Comparison of ENCODE assay signal across 1 cellular context in the genomic region with DNA sequence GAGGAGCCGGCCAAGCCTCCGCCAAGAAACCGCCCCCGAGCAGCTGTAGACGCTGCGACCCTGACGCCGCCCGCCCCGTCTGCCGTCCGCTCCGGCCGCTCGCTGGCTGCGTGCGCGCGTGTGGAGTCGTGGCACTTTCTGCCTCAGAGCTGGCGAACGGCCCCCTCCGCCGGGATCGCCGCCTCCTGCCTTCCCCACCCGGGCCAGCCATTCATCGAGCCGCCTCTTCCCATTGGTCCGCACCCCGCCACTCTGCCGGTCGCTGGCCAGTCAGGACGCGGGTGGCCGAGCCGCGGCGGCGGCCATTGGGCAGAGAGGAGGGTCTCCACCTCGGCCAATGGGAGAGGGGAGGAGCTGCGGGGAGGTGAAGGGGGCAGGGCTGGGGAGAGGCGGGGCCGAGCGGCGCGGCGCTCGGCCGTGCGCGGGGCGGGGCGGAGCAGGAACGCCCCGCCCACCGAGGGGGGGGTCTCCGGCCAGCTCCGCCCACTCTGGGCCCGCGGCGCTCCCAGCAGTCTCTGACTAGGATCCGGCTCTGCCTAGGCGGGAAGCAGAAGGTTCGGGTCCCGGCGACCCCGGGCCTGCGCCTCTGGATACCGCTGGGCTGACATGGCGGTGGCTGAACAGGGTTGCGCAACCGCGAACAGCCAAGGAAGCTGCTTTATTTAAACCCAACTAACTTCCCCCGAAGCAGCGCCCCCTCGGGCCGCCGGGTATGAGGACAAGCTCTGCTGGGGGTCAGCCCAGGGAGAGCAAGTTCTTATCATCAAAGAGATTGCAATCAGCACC.
TF ChIP-seq lines count a peak whose summit lies in the region.

A gene with protein sequence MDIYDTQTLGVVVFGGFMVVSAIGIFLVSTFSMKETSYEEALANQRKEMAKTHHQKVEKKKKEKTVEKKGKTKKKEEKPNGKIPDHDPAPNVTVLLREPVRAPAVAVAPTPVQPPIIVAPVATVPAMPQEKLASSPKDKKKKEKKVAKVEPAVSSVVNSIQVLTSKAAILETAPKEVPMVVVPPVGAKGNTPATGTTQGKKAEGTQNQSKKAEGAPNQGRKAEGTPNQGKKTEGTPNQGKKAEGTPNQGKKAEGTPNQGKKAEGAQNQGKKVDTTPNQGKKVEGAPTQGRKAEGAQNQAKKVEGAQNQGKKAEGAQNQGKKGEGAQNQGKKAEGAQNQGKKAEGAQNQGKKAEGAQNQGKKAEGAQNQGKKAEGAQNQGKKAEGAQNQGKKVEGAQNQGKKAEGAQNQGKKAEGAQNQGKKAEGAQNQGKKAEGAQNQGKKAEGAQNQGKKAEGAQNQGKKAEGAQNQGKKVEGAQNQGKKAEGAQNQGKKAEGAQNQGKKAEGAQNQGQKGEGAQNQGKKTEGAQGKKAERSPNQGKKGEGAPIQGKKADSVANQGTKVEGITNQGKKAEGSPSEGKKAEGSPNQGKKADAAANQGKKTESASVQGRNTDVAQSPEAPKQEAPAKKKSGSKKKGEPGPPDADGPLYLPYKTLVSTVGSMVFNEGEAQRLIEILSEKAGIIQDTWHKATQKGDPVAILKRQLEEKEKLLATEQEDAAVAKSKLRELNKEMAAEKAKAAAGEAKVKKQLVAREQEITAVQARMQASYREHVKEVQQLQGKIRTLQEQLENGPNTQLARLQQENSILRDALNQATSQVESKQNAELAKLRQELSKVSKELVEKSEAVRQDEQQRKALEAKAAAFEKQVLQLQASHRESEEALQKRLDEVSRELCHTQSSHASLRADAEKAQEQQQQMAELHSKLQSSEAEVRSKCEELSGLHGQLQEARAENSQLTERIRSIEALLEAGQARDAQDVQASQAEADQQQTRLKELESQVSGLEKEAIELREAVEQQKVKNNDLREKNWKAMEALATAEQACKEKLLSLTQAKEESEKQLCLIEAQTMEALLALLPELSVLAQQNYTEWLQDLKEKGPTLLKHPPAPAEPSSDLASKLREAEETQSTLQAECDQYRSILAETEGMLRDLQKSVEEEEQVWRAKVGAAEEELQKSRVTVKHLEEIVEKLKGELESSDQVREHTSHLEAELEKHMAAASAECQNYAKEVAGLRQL (N-terminal part only) (minus strand): TSS at position 140 of the 786 bp plus-strand sequence. CDS start 21,735 bp downstream, outside the sequence.

TF ChIP-seq in K562, 482 proteins besides CTCF, POLR2A, EP300 and RAD21 (continued from another document and continues in another):
- TF ChIP-seq CHD7 (IDR thresholded peaks at IDR 0.05; ENCODE audit: low read depth, low read length) (no peak), ZNF583 (CRISPR knock-in tag; IDR thresholded peaks at IDR 0.05) (no peak), TRIM25 (IDR thresholded peaks at IDR 0.05; ENCODE audit: borderline replicate concordance) (no peak), HMGN3 (IDR thresholded peaks at IDR 0.05; ENCODE audit: borderline replicate concordance, extremely low read depth, insufficient read length, low read depth, low read length) (peak; percentile 59), NRF1 (conservative IDR thresholded peaks at IDR 0.05 in 1 of 2, IDR thresholded peaks at IDR 0.05 in 1 of 2) (peak; percentile 89), PHB (CRISPR knock-in tag; IDR thresholded peaks at IDR 0.05) (no peak), STAT5B (CRISPR knock-in tag; IDR thresholded peaks at IDR 0.05) (no peak), KLF1 (tag; IDR thresholded peaks at IDR 0.05) (no peak), HDAC8 (tag; IDR thresholded peaks at IDR 0.05) (no peak), NEUROD1 (IDR thresholded peaks at IDR 0.05; ENCODE audit: borderline replicate concordance, low read depth, low read length, partially characterized antibody) (peak; percentile 97), L3MBTL2 (IDR thresholded peaks at IDR 0.05) (0 out of 2 replicates have a peak, but pooled peaks have one; percentile 23), OTX1 (CRISPR knock-in tag; IDR thresholded peaks at IDR 0.05) (no peak), SIN3B (IDR thresholded peaks at IDR 0.05; ENCODE audit: low read depth) (no peak), GATAD2B (IDR thresholded peaks at IDR 0.05; ENCODE audit: borderline replicate concordance) (0 out of 2 replicates have a peak, but pooled peaks have one; percentile 30), HDAC6 (IDR thresholded peaks at IDR 0.05; ENCODE audit: low read depth, low read length) (no peak), NR4A1 (CRISPR knock-in tag; IDR thresholded peaks at IDR 0.05) (no peak), NR4A1 (tag; IDR thresholded peaks at IDR 0.05) (no peak), ZNF764 (CRISPR knock-in tag; IDR thresholded peaks at IDR 0.05; ENCODE audit: low read depth) (no peak), NFIC (IDR thresholded peaks at IDR 0.05) (peak; percentile 52), HOXB6 (CRISPR knock-in tag; IDR thresholded peaks at IDR 0.05; ENCODE audit: borderline replicate concordance) (no peak), PHTF2 (CRISPR knock-in tag; IDR thresholded peaks at IDR 0.05) (no peak), ZNF124 (CRISPR knock-in tag; IDR thresholded peaks at IDR 0.05) (no peak), THRA (IDR thresholded peaks at IDR 0.05) (no peak), GABPA (tag; conservative IDR thresholded peaks at IDR 0.05; ENCODE audit: low read depth) (peak; percentile 39; the same call in 1 of the 2 replicates), ZC3H11A (IDR thresholded peaks at IDR 0.05; ENCODE audit: low read depth, low read length) (no peak)
- TF ChIP-seq, protein P1, sequence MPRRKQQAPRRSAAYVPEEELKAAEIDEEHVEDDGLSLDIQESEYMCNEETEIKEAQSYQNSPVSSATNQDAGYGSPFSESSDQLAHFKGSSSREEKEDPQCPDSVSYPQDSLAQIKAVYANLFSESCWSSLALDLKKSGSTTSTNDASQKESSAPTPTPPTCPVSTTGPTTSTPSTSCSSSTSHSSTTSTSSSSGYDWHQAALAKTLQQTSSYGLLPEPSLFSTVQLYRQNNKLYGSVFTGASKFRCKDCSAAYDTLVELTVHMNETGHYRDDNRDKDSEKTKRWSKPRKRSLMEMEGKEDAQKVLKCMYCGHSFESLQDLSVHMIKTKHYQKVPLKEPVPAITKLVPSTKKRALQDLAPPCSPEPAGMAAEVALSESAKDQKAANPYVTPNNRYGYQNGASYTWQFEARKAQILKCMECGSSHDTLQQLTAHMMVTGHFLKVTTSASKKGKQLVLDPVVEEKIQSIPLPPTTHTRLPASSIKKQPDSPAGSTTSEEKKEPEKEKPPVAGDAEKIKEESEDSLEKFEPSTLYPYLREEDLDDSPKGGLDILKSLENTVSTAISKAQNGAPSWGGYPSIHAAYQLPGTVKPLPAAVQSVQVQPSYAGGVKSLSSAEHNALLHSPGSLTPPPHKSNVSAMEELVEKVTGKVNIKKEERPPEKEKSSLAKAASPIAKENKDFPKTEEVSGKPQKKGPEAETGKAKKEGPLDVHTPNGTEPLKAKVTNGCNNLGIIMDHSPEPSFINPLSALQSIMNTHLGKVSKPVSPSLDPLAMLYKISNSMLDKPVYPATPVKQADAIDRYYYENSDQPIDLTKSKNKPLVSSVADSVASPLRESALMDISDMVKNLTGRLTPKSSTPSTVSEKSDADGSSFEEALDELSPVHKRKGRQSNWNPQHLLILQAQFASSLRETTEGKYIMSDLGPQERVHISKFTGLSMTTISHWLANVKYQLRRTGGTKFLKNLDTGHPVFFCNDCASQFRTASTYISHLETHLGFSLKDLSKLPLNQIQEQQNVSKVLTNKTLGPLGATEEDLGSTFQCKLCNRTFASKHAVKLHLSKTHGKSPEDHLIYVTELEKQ (CRISPR knock-in tag; IDR thresholded peaks at IDR 0.05) = no peak
- TF ChIP-seq, protein P2, sequence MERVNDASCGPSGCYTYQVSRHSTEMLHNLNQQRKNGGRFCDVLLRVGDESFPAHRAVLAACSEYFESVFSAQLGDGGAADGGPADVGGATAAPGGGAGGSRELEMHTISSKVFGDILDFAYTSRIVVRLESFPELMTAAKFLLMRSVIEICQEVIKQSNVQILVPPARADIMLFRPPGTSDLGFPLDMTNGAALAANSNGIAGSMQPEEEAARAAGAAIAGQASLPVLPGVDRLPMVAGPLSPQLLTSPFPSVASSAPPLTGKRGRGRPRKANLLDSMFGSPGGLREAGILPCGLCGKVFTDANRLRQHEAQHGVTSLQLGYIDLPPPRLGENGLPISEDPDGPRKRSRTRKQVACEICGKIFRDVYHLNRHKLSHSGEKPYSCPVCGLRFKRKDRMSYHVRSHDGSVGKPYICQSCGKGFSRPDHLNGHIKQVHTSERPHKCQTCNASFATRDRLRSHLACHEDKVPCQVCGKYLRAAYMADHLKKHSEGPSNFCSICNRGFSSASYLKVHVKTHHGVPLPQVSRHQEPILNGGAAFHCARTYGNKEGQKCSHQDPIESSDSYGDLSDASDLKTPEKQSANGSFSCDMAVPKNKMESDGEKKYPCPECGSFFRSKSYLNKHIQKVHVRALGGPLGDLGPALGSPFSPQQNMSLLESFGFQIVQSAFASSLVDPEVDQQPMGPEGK (CRISPR knock-in tag; IDR thresholded peaks at IDR 0.05; ENCODE audit: borderline replicate concordance) = no peak
